ENCODE assay signal across 8 cellular contexts in the genomic region with DNA sequence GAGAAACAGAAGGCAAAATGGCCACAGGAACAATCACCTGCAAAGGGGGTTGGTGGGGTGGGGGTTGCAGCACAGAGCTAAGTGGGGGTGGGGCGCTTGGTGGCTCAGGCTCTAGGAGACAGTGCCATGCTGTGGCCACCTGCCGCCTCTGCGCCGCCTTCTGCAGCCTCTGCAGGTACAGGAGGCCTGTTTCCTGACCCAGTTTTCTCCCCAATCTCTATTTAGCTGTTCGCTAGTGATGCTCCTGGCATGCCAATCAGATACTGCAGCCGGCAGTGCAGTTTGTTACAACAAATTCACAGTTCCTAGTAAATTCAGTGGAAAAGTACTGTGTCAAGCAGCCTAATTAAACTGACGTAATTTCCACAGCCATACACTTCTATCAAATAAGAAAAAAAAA.
DNase-seq lines count a peak whose midpoint lies in the region; ATAC-seq and TF ChIP-seq lines count a peak whose summit lies in the region.

No MANE protein-coding gene starts in this region.

- no peak overlapping the region for H3K27ac Mint-ChIP-seq in chondrocyte (ENCODE audit: unreplicated experiment)

- DNase-seq in NCI-H1092 treated with DMSO at 0.1 percent for 48 hours (lab: John Stamatoyannopoulos, UW) = peak; percentile 23
- no peak for DNase-seq in NCI-H1092 (lab: John Stamatoyannopoulos, UW)
- peak; percentile 2 for DNase-seq in NCI-H146 treated with DMSO at 0.1 percent for 48 hours (lab: John Stamatoyannopoulos, UW; ENCODE audit: unreplicated experiment)
- DNase-seq in chondrocyte (ENCODE audit: low spot score) = no peak
- peak; percentile 71 for DNase-seq in occipital lobe (lab: John Stamatoyannopoulos, UW)
- DNase-seq in Right ventricle myocardium superior = no peak
- no peak for DNase-seq in RKO (ENCODE audit: low spot score)
- DNase-seq in NCI-H187 (lab: John Stamatoyannopoulos, UW) = no peak

- H3K4me1 Mint-ChIP-seq in chondrocyte (ENCODE audit: low read depth) = peaks cover 10% of the 10 kb centered on the region

- no peaks in the 10 kb centered on the region for H3K9me3 Mint-ChIP-seq in chondrocyte (ENCODE audit: low read depth)

- peak; percentile 49 for TF ChIP-seq CTCF in chondrocyte (IDR thresholded peaks at IDR 0.05)

- intact Hi-C loops in Right ventricle myocardium superior (cut with DNase I) = no loop called here

- H3K4me3 Mint-ChIP-seq in chondrocyte (ENCODE audit: unreplicated experiment) = no peak overlapping the region

- H3K36me3 Mint-ChIP-seq in chondrocyte (ENCODE audit: low read depth) = peaks cover 6% of the 10 kb centered on the region

- ATAC-seq in Right ventricle myocardium superior (ENCODE audit: poor library complexity) = no peak

- no peaks in the 10 kb centered on the region for H3K27me3 Mint-ChIP-seq in chondrocyte (ENCODE audit: low read depth)

Comparison
In these comparisons a context has a peak if more than half of its experiments do, and no peak if none do; other contexts are left out.
1. DNase-seq: peak in NCI-H1092 treated with DMSO at 0.1 percent for 48 hours (single experiment), NCI-H146 treated with DMSO at 0.1 percent for 48 hours (single experiment) and occipital lobe (single experiment); none in NCI-H1092 (single experiment), chondrocyte (single experiment), Right ventricle myocardium superior (single experiment), RKO (single experiment) and NCI-H187 (0 of 2).